In the genomic region with DNA sequence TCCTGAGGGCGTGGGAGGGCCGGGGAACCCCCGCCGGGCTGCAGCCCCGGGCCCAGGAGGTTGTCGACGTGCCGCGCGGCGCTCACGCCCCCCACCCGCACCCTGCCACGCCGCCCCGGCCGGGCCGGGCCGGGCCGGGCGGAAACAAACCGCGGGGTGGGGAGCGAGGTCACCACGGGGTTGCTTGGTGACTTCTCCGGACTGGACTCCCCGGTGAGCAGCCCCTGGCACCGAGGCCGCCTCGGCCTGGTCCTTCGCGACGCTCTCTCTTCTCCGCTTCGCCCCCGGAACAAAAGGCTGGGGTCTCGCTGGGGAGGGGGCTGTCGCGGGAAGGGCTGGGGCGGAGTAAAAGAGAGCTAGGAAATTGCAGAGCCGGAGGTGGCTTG, we compare ENCODE assay signal across 11 cellular contexts. TPM values are rescaled to one million over a fixed set of nuclear protein-coding genes. Genes with fewer than 3 reads are reported as not detected.
DNase-seq lines count a peak whose midpoint lies in the region; ATAC-seq and TF ChIP-seq lines count a peak whose summit lies in the region.
"Had no signal": no experiment of that assay in that cellular context is flagged by ENCODE, and none has a peak within 500 bp of the region (broad histone marks: within the 10 kb centered on the region; RNA-seq: fewer than 3 reads in every experiment).

No MANE protein-coding gene starts in this region.

- H3K9me3 Mint-ChIP-seq in neural progenitor cell, result no peaks in the 10 kb centered on the region
- H3K9me3 Mint-ChIP-seq in activated T-cell treated with anti-CD3 and anti-CD28 coated beads, Interleukin-2, amount 50 U/mL, for 72 hours, result no peaks in the 10 kb centered on the region
- H3K9me3 Mint-ChIP-seq: stimulated activated effector memory CD8-positive, alpha-beta T cell treated with anti-CD3 and anti-CD28 coated beads, Interleukin-12 subunit alpha, Interleukin-12 subunit beta, amount 100 ng/mL, for 72 hours had no signal

- no peaks in the 10 kb centered on the region for H3K36me3 ChIP-seq in A673 (ENCODE audit: insufficient read depth, low read length, poor library complexity, severe bottlenecking)
- H3K36me3 ChIP-seq in PC-3 (ENCODE audit: low read depth, low read length), result no peaks in the 10 kb centered on the region
- H3K36me3 ChIP-seq in neural progenitor cell, result no peaks in the 10 kb centered on the region

- H4K20me1 ChIP-seq in PC-3 (ENCODE audit: low read length) (no peaks in the 10 kb centered on the region), neural progenitor cell (ENCODE audit: low read depth) (peaks cover 8% of the 10 kb centered on the region)

- peaks cover 6% of the 10 kb centered on the region for H3K4me1 Mint-ChIP-seq in neural progenitor cell
- peaks cover 9% of the 10 kb centered on the region for H3K4me1 Mint-ChIP-seq in activated T-cell treated with anti-CD3 and anti-CD28 coated beads, Interleukin-2, amount 50 U/mL, for 72 hours (ENCODE audit: low read depth)
- H3K4me1 Mint-ChIP-seq: stimulated activated effector memory CD8-positive, alpha-beta T cell treated with anti-CD3 and anti-CD28 coated beads, Interleukin-12 subunit alpha, Interleukin-12 subunit beta, amount 100 ng/mL, for 72 hours had no signal

- CTCF ChIA-PET in A673 (lab: Charles Lee), result no interaction called here
- CTCF ChIA-PET in PC-3 (lab: Charles Lee), result no interaction called here

- peaks cover 31% of the 10 kb centered on the region for H3K27me3 Mint-ChIP-seq in neural progenitor cell (ENCODE audit: insufficient read depth, low read depth)
- H3K27me3 Mint-ChIP-seq in activated T-cell treated with anti-CD3 and anti-CD28 coated beads, Interleukin-2, amount 50 U/mL, for 72 hours (ENCODE audit: low read depth), result peaks cover 77% of the 10 kb centered on the region

- H3K9ac ChIP-seq in PC-3 (ENCODE audit: low read length) (no peak overlapping the region), neural progenitor cell (no peak overlapping the region)

- peak overlapping the region; percentile 46 for H3K4me3 ChIP-seq in A673 (ENCODE audit: low read depth, low read length, poor library complexity, severe bottlenecking)
- peak overlapping the region; percentile 65 for H3K4me3 ChIP-seq in PC-3 (ENCODE audit: low read length)
- H3K4me3 ChIP-seq in fibroblast of the aortic adventitia (ENCODE audit: low read depth, low read length), result peak overlapping the region; percentile 22
- peak overlapping the region; percentile 86 for H3K4me3 ChIP-seq in neural progenitor cell

- peaks cover 80% of the 10 kb centered on the region for H3K27me3 ChIP-seq in A673 (replicated peaks; ENCODE audit: insufficient read depth, low read depth, low read length, poor library complexity)
- H3K27me3 ChIP-seq in PC-3 (ENCODE audit: low read length), result peaks cover 4% of the 10 kb centered on the region; the same call in 1 of the 2 replicates
- peaks cover 48% of the 10 kb centered on the region for H3K27me3 ChIP-seq in neural progenitor cell

- POLR2A ChIA-PET in A673 (lab: Charles Lee; ENCODE audit: low non-redundant PET) (no interaction called here), PC-3 (lab: Charles Lee; ENCODE audit: unreplicated experiment) (no interaction called here)

- ATAC-seq in PC-3 (peak; percentile 21), sciatic nerve (no peak)
- no peak for ATAC-seq in activated T-cell treated with anti-CD3 and anti-CD28 coated beads, Interleukin-2, amount 50 U/mL, for 72 hours (replicated peaks in 1 of 2)

- H3K9me2 ChIP-seq in PC-3 (replicated peaks; ENCODE audit: low read length), result no peaks in the 10 kb centered on the region

- H3F3A ChIP-seq in PC-3 (ENCODE audit: low read length, unreplicated experiment) (no peaks in the 10 kb centered on the region), neural progenitor cell (ENCODE audit: low read depth) (peaks cover 27% of the 10 kb centered on the region)

- no peak overlapping the region for H3K27ac ChIP-seq in A673 (ENCODE audit: low read depth, low read length, poor library complexity, severe bottlenecking)
- H3K27ac ChIP-seq in PC-3 (ENCODE audit: low read length), result no peak overlapping the region
- H3K27ac ChIP-seq in neural progenitor cell, result no peak overlapping the region
- H3K27ac ChIP-seq: C4-2B had no signal

- H3K4me2 ChIP-seq in PC-3 (ENCODE audit: low read length) (peak overlapping the region; percentile 79), neural progenitor cell (peak overlapping the region; percentile 91)

- BruUV-seq in A673 (replicated peaks; lab: Mats Ljungman, UMichigan) (no TSS peak), PC-3 (replicated peaks; lab: Mats Ljungman, UMichigan) (no TSS peak)

- H3K4me1 ChIP-seq in A673 (ENCODE audit: insufficient read depth, low read length, poor library complexity, severe bottlenecking) (no peaks in the 10 kb centered on the region), PC-3 (ENCODE audit: insufficient read depth, low read length) (peaks cover 10% of the 10 kb centered on the region; the same call in 1 of the 2 replicates), neural progenitor cell (peaks cover 18% of the 10 kb centered on the region)

- peak overlapping the region; percentile 89 for H3K4me3 Mint-ChIP-seq in neural progenitor cell
- peak overlapping the region in 1 of 2 donors; percentile 70 for H3K4me3 Mint-ChIP-seq in activated T-cell treated with anti-CD3 and anti-CD28 coated beads, Interleukin-2, amount 50 U/mL, for 72 hours
- H3K4me3 Mint-ChIP-seq: stimulated activated effector memory CD8-positive, alpha-beta T cell treated with anti-CD3 and anti-CD28 coated beads, Interleukin-12 subunit alpha, Interleukin-12 subunit beta, amount 100 ng/mL, for 72 hours had no signal

- no peak for TF ChIP-seq CTCF in A673 (conservative IDR thresholded peaks at IDR 0.05; ENCODE audit: low read depth, low read length)
- no peak for TF ChIP-seq CTCF in PC-3 (conservative IDR thresholded peaks at IDR 0.05; ENCODE audit: low read depth, low read length)
- TF ChIP-seq CTCF in fibroblast of the aortic adventitia (IDR thresholded peaks at IDR 0.05; ENCODE audit: insufficient read depth, low read length), result no peak
- TF ChIP-seq CTCF in neural progenitor cell (IDR thresholded peaks at IDR 0.05), result no peak

- H3K27ac Mint-ChIP-seq in neural progenitor cell, result no peak overlapping the region
- no peak overlapping the region for H3K27ac Mint-ChIP-seq in activated T-cell treated with anti-CD3 and anti-CD28 coated beads, Interleukin-2, amount 50 U/mL, for 72 hours
- H3K27ac Mint-ChIP-seq: stimulated activated effector memory CD8-positive, alpha-beta T cell treated with anti-CD3 and anti-CD28 coated beads, Interleukin-12 subunit alpha, Interleukin-12 subunit beta, amount 100 ng/mL, for 72 hours had no signal

- intact Hi-C loops in A673 (cut with micrococcal nuclease; ENCODE audit: unreplicated experiment) (no loop called here), PC-3 (cut with micrococcal nuclease) (loop anchor here (5.0 kb wide), 1 partner anchor 59 kb away; no protein-coding TSS in a partner anchor), sciatic nerve (cut with DNase I) (no loop called here)

- no peaks in the 10 kb centered on the region for H3K36me3 Mint-ChIP-seq in neural progenitor cell
- no peaks in the 10 kb centered on the region for H3K36me3 Mint-ChIP-seq in activated T-cell treated with anti-CD3 and anti-CD28 coated beads, Interleukin-2, amount 50 U/mL, for 72 hours (ENCODE audit: insufficient read depth in 2 of 2)
- H3K36me3 Mint-ChIP-seq: stimulated activated effector memory CD8-positive, alpha-beta T cell treated with anti-CD3 and anti-CD28 coated beads, Interleukin-12 subunit alpha, Interleukin-12 subunit beta, amount 100 ng/mL, for 72 hours had no signal

- no peak for DNase-seq in A673 (ENCODE audit: low spot score)
- no peak for DNase-seq in PC-3
- no peak for DNase-seq in fibroblast of the aortic adventitia (ENCODE audit: low read depth)
- DNase-seq in neural progenitor cell (ENCODE audit: low spot score), result peak; percentile 50
- DNase-seq in NCI-H146 treated with DMSO at 0.1 percent for 48 hours (lab: John Stamatoyannopoulos, UW; ENCODE audit: unreplicated experiment), result no peak
- no peak for DNase-seq in activated T-cell treated with anti-CD3 and anti-CD28 coated beads, Interleukin-2, amount 50 U/mL, for 72 hours
- DNase-seq in stimulated activated CD4-positive, alpha-beta T cell treated with anti-CD3 and anti-CD28 coated beads, Interleukin-2, amount 100 ng/mL, for 24 hours, result no peak
- DNase-seq in sciatic nerve (ENCODE audit: low spot score), result no peak

- H2AFZ ChIP-seq in PC-3 (ENCODE audit: low read length), result peak overlapping the region; percentile 49
- peak overlapping the region; percentile 94 for H2AFZ ChIP-seq in neural progenitor cell (replicated peaks)

- no peaks in the 10 kb centered on the region for H3K79me2 ChIP-seq in PC-3 (ENCODE audit: low read length)
- no peaks in the 10 kb centered on the region for H3K79me2 ChIP-seq in neural progenitor cell (ENCODE audit: low read depth)

- H3K9me3 ChIP-seq in A673 (ENCODE audit: low read depth, low read length, poor library complexity, severe bottlenecking), result no peaks in the 10 kb centered on the region
- H3K9me3 ChIP-seq in PC-3 (ENCODE audit: low read length), result no peaks in the 10 kb centered on the region
- H3K9me3 ChIP-seq in neural progenitor cell (ENCODE audit: low read depth), result no peaks in the 10 kb centered on the region

RNA-seq across cellular contexts. Expression of a gene that starts 0.5 kb away (rescaled TPM):
- total RNA-seq in A673 (2021) (0.17 and 0.21 TPM in 2 replicates), PC-3 (2014; rRNA removed) (3.3 and 3.4 TPM in 2 replicates), fibroblast of the aortic adventitia (ENCODE audit: low replicate concordance) (not detected in 2 replicates), neural progenitor cell (ENCODE audit: low replicate concordance) (5.2 and 5.5 TPM in 2 replicates), sciatic nerve (5.3 TPM)
- not detected for total RNA-seq in activated T-cell treated with anti-CD3 and anti-CD28 coated beads, Interleukin-2, amount 50 U/mL, for 72 hours
- total RNA-seq: lung microvascular endothelial cell had no signal

Comparison
In these comparisons a context has a peak if more than half of its experiments do, and no peak if none do; other contexts are left out.
1. H3K4me3 ChIP-seq: peak in every context shown above with its lines; median percentile 86 in neural progenitor cell; 65 in PC-3; 46 in A673; 22 in fibroblast of the aortic adventitia.